ENCODE assay signal across 30 cellular contexts in the genomic region with DNA sequence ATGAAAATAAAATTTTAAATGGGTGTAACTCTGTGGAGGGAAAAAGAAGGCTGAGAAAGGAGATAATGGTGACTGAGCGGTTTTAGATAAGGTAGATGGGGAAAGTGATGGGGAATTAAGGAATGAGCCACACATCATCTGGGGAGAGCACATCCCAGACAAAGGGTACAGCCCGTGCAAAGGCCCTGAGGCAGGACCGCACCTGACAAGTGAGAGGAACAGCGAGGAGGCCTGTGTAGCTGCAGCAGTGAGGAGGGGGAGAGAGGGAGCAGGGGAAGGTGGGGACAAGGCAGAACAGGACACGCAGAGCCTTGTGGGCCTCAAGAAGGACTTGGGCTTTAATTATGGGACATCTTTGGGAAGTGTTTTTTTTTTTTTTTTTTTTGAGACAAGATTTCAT. TPM values are rescaled to one million over a fixed set of nuclear protein-coding genes. Genes with fewer than 3 reads are reported as not detected.
"Had no signal": no experiment of that assay in that cellular context is flagged by ENCODE, and none has a peak within 500 bp of the region (broad histone marks: within the 10 kb centered on the region; RNA-seq: fewer than 3 reads in every experiment).

No MANE protein-coding gene starts in this region.

- H3K4me3 ChIP-seq: esophagus squamous epithelium had no signal

- DNase-seq: activated CD4-positive, alpha-beta T cell treated with anti-CD3 and anti-CD28 coated beads for 1 hour; activated CD4-positive, alpha-beta T cell treated with anti-CD3 and anti-CD28 coated beads for 4 hours; activated CD4-positive, alpha-beta T cell treated with anti-CD3 and anti-CD28 coated beads, Interleukin-2, amount 50 U/mL, for 1 hour; activated CD4-positive, alpha-beta T cell treated with anti-CD3 and anti-CD28 coated beads, Interleukin-2, amount 50 U/mL, for 48 hours; activated CD8-positive, alpha-beta memory T cell treated with anti-CD3 and anti-CD28 coated beads for 24 hours; activated CD8-positive, alpha-beta T cell treated with anti-CD3 and anti-CD28 coated beads for 36 hours; activated effector memory CD4-positive, alpha-beta T cell treated with Interleukin-2 at 50 U/mL for 16 hours; activated gamma-delta T cell treated with Interleukin-2 at 50 U/mL for 16 hours; activated naive CD4-positive, alpha-beta T cell treated with anti-CD3 and anti-CD28 coated beads, Interleukin-2, amount 50 U/mL, for 16 hours; activated naive CD4-positive, alpha-beta T cell treated with Interleukin-2 at 50 U/mL for 16 hours; activated T-cell treated with anti-CD3 and anti-CD28 coated beads, Interleukin-2, amount 50 U/mL, for 4 hours; amniotic stem cell; anterior cingulate cortex; caudate nucleus; cortex of kidney; dermis blood vessel endothelial cell; effector CD4-positive, alpha-beta T cell; effector memory CD8-positive, alpha-beta T cell; esophagus squamous epithelium; foreskin melanocyte; head of caudate nucleus; T-helper 2 cell had no signal

- H3K27ac ChIP-seq: epithelial cell of prostate, esophagus squamous epithelium had no signal

- H3K36me3 Mint-ChIP-seq: activated naive CD8-positive, alpha-beta T cell had no signal

- H3K9me3 Mint-ChIP-seq: activated CD8-positive, alpha-beta T cell treated with anti-CD3 and anti-CD28 coated beads for 36 hours; activated T-cell treated with anti-CD3 and anti-CD28 coated beads, Interleukin-2, amount 50 U/mL, for 4 hours; activated T-helper 17 cell treated with anti-CD3 and anti-CD28 coated beads, Interleukin-2, amount 50 U/mL, for 72 hours; effector memory CD8-positive, alpha-beta T cell had no signal

- H3K4me3 Mint-ChIP-seq: activated CD8-positive, alpha-beta T cell treated with anti-CD3 and anti-CD28 coated beads for 36 hours; activated naive CD8-positive, alpha-beta T cell; activated T-cell treated with anti-CD3 and anti-CD28 coated beads, Interleukin-2, amount 50 U/mL, for 4 hours; activated T-helper 17 cell treated with anti-CD3 and anti-CD28 coated beads, Interleukin-2, amount 50 U/mL, for 72 hours; effector memory CD8-positive, alpha-beta T cell had no signal

- ATAC-seq: activated CD8-positive, alpha-beta T cell treated with anti-CD3 and anti-CD28 coated beads for 36 hours; activated T-cell treated with anti-CD3 and anti-CD28 coated beads, Interleukin-2, amount 50 U/mL, for 4 hours; activated T-helper 17 cell treated with anti-CD3 and anti-CD28 coated beads, Interleukin-2, amount 50 U/mL, for 72 hours; effector memory CD8-positive, alpha-beta T cell had no signal

- H3K27ac Mint-ChIP-seq: activated CD8-positive, alpha-beta T cell treated with anti-CD3 and anti-CD28 coated beads for 36 hours; activated naive CD8-positive, alpha-beta T cell; activated T-helper 17 cell treated with anti-CD3 and anti-CD28 coated beads, Interleukin-2, amount 50 U/mL, for 72 hours; effector memory CD8-positive, alpha-beta T cell had no signal

- H3K36me3 ChIP-seq: esophagus squamous epithelium had no signal

- H3K9me3 ChIP-seq: esophagus squamous epithelium had no signal

- FAIRE-seq: astrocyte, colon had no signal

RNA-seq across cellular contexts. Expression of a gene that starts 1.8 kb away (rescaled TPM):
- total RNA-seq: dermis blood vessel endothelial cell, esophagus squamous epithelium had no signal
- polyA plus RNA-seq: fibroblast of lung had no signal

RNA-seq across cellular contexts. Expression of a gene that starts 44.1 kb away (rescaled TPM):
- total RNA-seq: astrocyte, chondrocyte, fibroblast of lung, fibroblast of villous mesenchyme had no signal
- polyA plus RNA-seq: fibroblast of lung had no signal
